ENCODE assay signal across 9 cellular contexts in the genomic region with DNA sequence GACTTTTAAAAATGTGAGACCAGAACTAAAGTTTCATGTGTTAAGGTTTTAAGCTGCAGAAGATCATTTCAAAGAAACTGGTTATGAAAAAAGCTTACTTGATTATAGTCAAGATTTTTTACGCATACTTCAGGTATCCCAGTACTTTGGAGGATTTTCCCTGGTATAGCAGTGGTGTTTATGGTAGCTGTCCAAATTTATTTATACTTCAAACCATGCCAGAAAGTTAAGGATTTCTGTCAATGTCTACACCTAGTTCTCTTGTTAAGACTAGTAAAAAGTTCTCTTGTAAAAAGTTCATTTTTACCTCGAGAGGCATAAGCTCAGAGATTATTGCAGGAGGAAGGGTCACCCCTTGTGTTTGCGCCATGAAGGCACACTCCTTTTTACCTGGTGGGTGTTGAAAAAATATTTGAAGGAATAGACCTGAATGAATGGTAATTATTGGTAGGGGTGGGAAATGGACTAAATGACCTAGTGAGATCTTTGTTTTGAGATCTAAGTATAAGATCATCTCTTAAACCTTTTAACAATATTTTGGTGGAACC. TPM values are rescaled to one million over a fixed set of nuclear protein-coding genes. Genes with fewer than 3 reads are reported as not detected.
DNase-seq lines count a peak whose midpoint lies in the region; FAIRE-seq and TF ChIP-seq lines count a peak whose summit lies in the region.
"Had no signal": no experiment of that assay in that cellular context is flagged by ENCODE, and none has a peak within 500 bp of the region (broad histone marks: within the 10 kb centered on the region; RNA-seq: fewer than 3 reads in every experiment).

No MANE protein-coding gene starts in this region.

- H3K9me3 Mint-ChIP-seq in Caco-2 (ENCODE audit: unreplicated experiment): no peaks in the 10 kb centered on the region

- H2BK12ac ChIP-seq in H1 (ENCODE audit: low read depth, low read length): no peak overlapping the region

- no peak overlapping the region for H2BK15ac ChIP-seq in H1 (ENCODE audit: low read length)

- no peak overlapping the region for H3K4me3 ChIP-seq in Caco-2 (ENCODE audit: low read depth, low read length)
- H3K4me3 ChIP-seq in H1 (ENCODE audit: extremely low read depth in 1 of 4, insufficient read depth in 2 of 4, low read depth in 3 of 4, low read length in 4 of 4): peak overlapping the region; percentile 7 to 89 (median 45); a peak in 5 of 8 replicates
- peak overlapping the region; percentile 73 to 79 for H3K4me3 ChIP-seq in neutrophil (ENCODE audit: low read depth in 1 of 2, low read length in 1 of 2)

- no peak overlapping the region for H2AK5ac ChIP-seq in H1 (ENCODE audit: low read depth, low read length)

- H3K27ac ChIP-seq in H1 (ENCODE audit: low read depth, low read length) (no peak overlapping the region), neutrophil (peak overlapping the region; percentile 99)

- H3K4me2 ChIP-seq in H1 (ENCODE audit: insufficient read depth in 1 of 2, low read depth in 2 of 2, low read length in 2 of 2): peak overlapping the region; percentile 89 to 93

- no peaks in the 10 kb centered on the region for H3K79me1 ChIP-seq in H1 (ENCODE audit: low read depth, low read length)

- no peak for TF ChIP-seq RAD21 in H1 (IDR thresholded peaks at IDR 0.05 in 1 of 2, conservative IDR thresholded peaks at IDR 0.05 in 1 of 2; ENCODE audit: low read depth in 2 of 2, low read length in 2 of 2)

- no peak overlapping the region for H2BK5ac ChIP-seq in H1 (ENCODE audit: low read depth, low read length)

- peaks cover 9% of the 10 kb centered on the region; the same call in 1 of the 2 replicates for H3K23me2 ChIP-seq in H1 (ENCODE audit: low read depth, low read length)

- no peak for TF ChIP-seq EP300 in H1 (IDR thresholded peaks at IDR 0.05; ENCODE audit: borderline replicate concordance in 1 of 2, low read depth in 2 of 2, low read length in 2 of 2)

- H4K20me1 ChIP-seq in H1 (replicated peaks in 1 of 2; ENCODE audit: control insufficient read depth in 1 of 2, insufficient read depth in 2 of 2, low read length in 2 of 2): peaks cover 22 to 24% of the 10 kb centered on the region in 2 experiments

- H3K23ac ChIP-seq in H1 (ENCODE audit: insufficient read length): no peak overlapping the region

- no peak overlapping the region for H3K18ac ChIP-seq in H1 (ENCODE audit: extremely low read depth, low read length)

- no peaks in the 10 kb centered on the region for H3K27me3 ChIP-seq in Caco-2 (replicated peaks; ENCODE audit: control insufficient read depth, insufficient read depth, low read length)
- H3K27me3 ChIP-seq in H1 (replicated peaks in 1 of 4; ENCODE audit: control insufficient read depth in 3 of 4, extremely low read depth in 1 of 4, insufficient read depth in 3 of 4, low read length in 3 of 4): no peaks in the 10 kb centered on the region
- H3K27me3 ChIP-seq in neutrophil: no peaks in the 10 kb centered on the region

- H3K56ac ChIP-seq in H1 (replicated peaks; ENCODE audit: insufficient read length, low read depth, low read length): no peak overlapping the region

- H3K4me1 ChIP-seq in Caco-2 (peaks cover 42% of the 10 kb centered on the region), H1 (replicated peaks in 1 of 4; ENCODE audit: control insufficient read depth in 3 of 4, insufficient read depth in 4 of 4, low read length in 3 of 4) (peaks cover 0 to 6% (median 1%) of the 10 kb centered on the region in 4 experiments; a peak in 3 of 7 replicates), neutrophil (ENCODE audit: control insufficient read depth in 1 of 2, insufficient read depth in 1 of 2, low read depth in 1 of 2, low read length in 1 of 2) (peaks cover 68 to 74% of the 10 kb centered on the region in 2 experiments)

- H3K27ac Mint-ChIP-seq in Caco-2 (ENCODE audit: unreplicated experiment): no peak overlapping the region

- no peak overlapping the region for H4K5ac ChIP-seq in H1 (ENCODE audit: insufficient read length, low read depth, low read length)

- no peak for TF ChIP-seq POLR2A in H1 (IDR thresholded peaks at IDR 0.05; ENCODE audit: control extremely low read depth in 1 of 2, low read depth in 2 of 2, low read length in 2 of 2)

- H3K4me3 Mint-ChIP-seq in Caco-2 (ENCODE audit: unreplicated experiment): peak overlapping the region; percentile 99

- H2AFZ ChIP-seq in H1 (ENCODE audit: low read length): no peak overlapping the region

- peaks cover 10% of the 10 kb centered on the region for H3K36me3 Mint-ChIP-seq in Caco-2 (ENCODE audit: insufficient read depth, unreplicated experiment)

- H3K36me3 ChIP-seq in Caco-2 (ENCODE audit: control insufficient read depth, insufficient read depth, low read length): no peaks in the 10 kb centered on the region
- H3K36me3 ChIP-seq in H1 (ENCODE audit: control insufficient read depth in 2 of 4, insufficient read depth in 4 of 4, low read length in 3 of 4): no peaks in the 10 kb centered on the region
- no peaks in the 10 kb centered on the region for H3K36me3 ChIP-seq in neutrophil

- no peak overlapping the region for H4K8ac ChIP-seq in H1 (ENCODE audit: extremely low read depth, insufficient read depth, low read length)

- H3K27me3 Mint-ChIP-seq in Caco-2 (ENCODE audit: insufficient read depth, unreplicated experiment): no peaks in the 10 kb centered on the region

- no peak overlapping the region for H2BK120ac ChIP-seq in H1 (replicated peaks; ENCODE audit: low read depth, low read length)

- H3K14ac ChIP-seq in H1 (ENCODE audit: insufficient read length): no peak overlapping the region

- no peak overlapping the region for H3K4ac ChIP-seq in H1 (replicated peaks; ENCODE audit: insufficient read length, low read depth, low read length)

- peak overlapping the region in 1 of 4 experiments; percentile 30; a peak in 1 of 7 replicates for H3K9ac ChIP-seq in H1 (replicated peaks in 1 of 4; ENCODE audit: extremely low read depth in 1 of 4, low read depth in 3 of 4, low read length in 3 of 4)

- no peak for FAIRE-seq in H1 (lab: Jason Lieb, UNC)

- TF ChIP-seq CTCF in Caco-2 (IDR thresholded peaks at IDR 0.05; ENCODE audit: insufficient read depth in 1 of 2, low read depth in 1 of 2, low read length in 1 of 2, severe bottlenecking in 1 of 2, unreplicated experiment in 1 of 2) (no peak), H1 (IDR thresholded peaks at IDR 0.05; ENCODE audit: control extremely low read depth in 1 of 3, insufficient read depth in 1 of 3, low read depth in 1 of 3, low read length in 3 of 3) (no peak), neutrophil (IDR thresholded peaks at IDR 0.05) (no peak)

- POLR2A ChIA-PET in Caco-2 (lab: Charles Lee): no interaction called here
- POLR2A ChIA-PET in H1 (lab: Charles Lee; ENCODE audit: partially characterized antibody): interaction anchor here (0.8 to 4.7 kb wide), 8 partner anchors 10 to 194 kb away, joined by 3 to 21 read pairs (median 4); partner anchors contain the start of gene VPS26C

- peaks cover 61 to 68% of the 10 kb centered on the region in 2 experiments for H3K79me2 ChIP-seq in H1 (ENCODE audit: control insufficient read depth in 1 of 2, insufficient read depth in 2 of 2, low read length in 2 of 2)

- DNase-seq in Caco-2 (no peak), NCI-H69 (lab: John Stamatoyannopoulos, UW) (peak; percentile 17), H1 (ENCODE audit: low read depth in 1 of 2, low spot score in 2 of 2) (no peak), AG08395 (ENCODE audit: low spot score) (no peak), NCI-H1417 treated with DMSO at 0.1 percent for 48 hours (lab: John Stamatoyannopoulos, UW) (no peak), NOMO-1 treated with DMSO at 0.1 percent for 48 hours (lab: John Stamatoyannopoulos, UW; ENCODE audit: unreplicated experiment) (no peak), DMS153 treated with DMSO at 0.1 percent for 48 hours (lab: John Stamatoyannopoulos, UW; ENCODE audit: unreplicated experiment) (no peak)
- DNase-seq: NCI-H2029 had no signal

- CTCF ChIA-PET in Caco-2 (lab: Charles Lee): interaction anchor here (0.6 kb wide), 1 partner anchor 740 kb away, joined by 3 read pairs; no protein-coding TSS in a partner anchor
- CTCF ChIA-PET in H1 (lab: Charles Lee; ENCODE audit: partially characterized antibody): interaction anchor here (0.9 to 1.4 kb wide), 2 partner anchors 93 to 164 kb away, joined by 3 to 4 read pairs; no protein-coding TSS in a partner anchor

- H2BK20ac ChIP-seq in H1 (ENCODE audit: low read length): no peak overlapping the region

- intact Hi-C loops in Caco-2 (cut with micrococcal nuclease; ENCODE audit: unreplicated experiment): loop anchor here (5.0 kb wide), 3 partner anchors 88 to 402 kb away; partner anchors contain the start of gene HLCS

- no peak overlapping the region for H4K91ac ChIP-seq in H1 (replicated peaks; ENCODE audit: insufficient read length, low read length)

- H3K4me1 Mint-ChIP-seq in Caco-2 (ENCODE audit: low read depth, unreplicated experiment): peaks cover 35% of the 10 kb centered on the region

- BruUV-seq in Caco-2 (replicated peaks; lab: Mats Ljungman, UMichigan): TSS peak; percentile 14

- 72% methylated on average over 3 of the region's 3 CpGs; no CpG with 5 or more reads in 1 of the 2 experiments for WGBS in H1 (ENCODE audit: extremely low coverage in 1 of 2, insufficient coverage in 1 of 2, insufficient read length in 1 of 2, insufficient replicate concordance in 2 of 2, low coverage in 1 of 2, low lambda C conversion rate in 2 of 2, missing lambda C conversion rate in 1 of 2), 2 experiments

- no peaks in the 10 kb centered on the region for H3K9me3 ChIP-seq in Caco-2
- no peaks in the 10 kb centered on the region for H3K9me3 ChIP-seq in H1 (ENCODE audit: insufficient read depth in 2 of 2, low read depth in 1 of 2, low read length in 1 of 2)
- no peaks in the 10 kb centered on the region for H3K9me3 ChIP-seq in neutrophil

TF ChIP-seq in H1, 55 proteins besides CTCF, POLR2A, EP300 and RAD21 (continues in another document):
- no peak for TF ChIP-seq GABPA (IDR thresholded peaks at IDR 0.05; ENCODE audit: borderline replicate concordance, insufficient read depth, low read length)
- TF ChIP-seq SRF (IDR thresholded peaks at IDR 0.05; ENCODE audit: low read depth, low read length): no peak
- TF ChIP-seq POLR2AphosphoS5 (IDR thresholded peaks at IDR 0.05; ENCODE audit: low read depth, low read length): no peak
- TF ChIP-seq CREB1 (IDR thresholded peaks at IDR 0.05): no peak
- no peak for TF ChIP-seq EZH2 (IDR thresholded peaks at IDR 0.05; ENCODE audit: low read depth, low read length, severe bottlenecking)
- no peak for TF ChIP-seq SUZ12 (IDR thresholded peaks at IDR 0.05; ENCODE audit: low read length)
- no peak for TF ChIP-seq CEBPB (IDR thresholded peaks at IDR 0.05; ENCODE audit: low read depth, low read length)

RNA-seq across cellular contexts. Expression of gene DYRK1A, which starts 2.8 kb away (rescaled TPM):
- total RNA-seq in Caco-2 (2022): 50.9 and 51.5 TPM in 2 replicates
- total RNA-seq in H1 (2021; fragmentation: NEBNext Ultra II Directional; extraction: Animal tissue kit (Norgen Biotek cat#: 25700)): 61.1 and 64.4 TPM in 2 replicates
- 49.3 and 62.2 TPM in 2 replicates for polyA plus RNA-seq in H1 (2011; rRNA removed)
- 48.7 TPM for polyA plus RNA-seq in H1 (2011; cell fraction: cytosol; rRNA removed)
- polyA plus RNA-seq in H1 (2011; cell fraction: nucleus; rRNA removed): 90.1 TPM
- 24.8 to 31.5 TPM (median 27.6 TPM) in 4 replicates for polyA plus RNA-seq in H1 (2012, experiment 1 of 2)
- 1.9 TPM for polyA plus RNA-seq in H1 (2012, experiment 2 of 2)
- 23.2 TPM for polyA plus RNA-seq in H1 (2013, experiment 1 of 2)
- polyA plus RNA-seq in H1 (2013, experiment 2 of 2): 24.9 TPM
- polyA minus RNA-seq in H1 (2011; rRNA and poly(A)+ RNA removed): 233 and 267 TPM in 2 replicates
- 61.2 TPM for polyA minus RNA-seq in H1 (2011; cell fraction: cytosol; rRNA and poly(A)+ RNA removed)
- 167 TPM for polyA minus RNA-seq in H1 (2011; cell fraction: nucleus; rRNA and poly(A)+ RNA removed)
